Comparison of ENCODE assay signal across 1 cellular context in the genomic region with DNA sequence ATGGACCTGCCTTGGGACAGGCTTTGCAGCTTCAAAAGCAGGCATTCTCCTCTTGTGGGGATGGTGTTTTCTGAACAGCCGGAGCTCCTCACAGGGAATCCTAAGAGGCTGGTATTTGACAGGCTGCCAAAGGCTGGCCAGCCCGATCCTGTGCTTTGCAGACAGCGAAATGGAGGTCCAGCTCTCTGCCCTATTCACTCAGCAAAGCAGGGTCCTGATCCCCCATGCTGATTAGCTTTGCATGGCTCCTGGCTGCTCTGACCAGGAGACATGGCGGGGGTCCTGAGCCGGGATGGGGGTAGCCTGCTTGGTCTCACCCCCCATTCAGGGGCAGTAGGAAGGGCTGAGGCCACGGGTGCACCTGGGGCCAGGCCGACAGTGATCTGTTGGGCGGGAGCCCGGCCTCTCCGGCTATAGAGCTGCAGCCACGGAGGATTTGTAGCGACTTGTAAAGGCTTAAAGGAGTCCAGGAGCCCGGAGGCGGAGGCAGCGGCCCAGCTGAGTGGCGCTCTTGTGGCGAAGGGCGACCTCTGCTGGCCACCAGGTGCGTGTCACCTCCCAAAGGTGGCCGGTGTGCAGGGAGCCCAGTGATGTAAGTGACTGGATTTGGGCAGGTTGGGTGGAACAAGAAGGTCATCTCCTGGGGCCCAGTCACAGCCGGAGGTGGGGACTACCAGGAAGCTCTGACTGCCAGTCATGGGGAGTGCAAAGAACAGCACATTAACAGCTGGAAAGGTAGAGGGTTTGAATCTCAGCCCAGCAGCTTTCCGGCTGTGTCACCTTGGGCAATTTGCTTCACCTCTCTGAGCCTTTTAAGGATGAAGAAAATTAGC.
TF ChIP-seq lines count a peak whose summit lies in the region.

No MANE protein-coding gene starts in this region.

TF ChIP-seq in IMR-90, 13 proteins besides CTCF, POLR2A, EP300 and RAD21:
- TF ChIP-seq, protein P1, sequence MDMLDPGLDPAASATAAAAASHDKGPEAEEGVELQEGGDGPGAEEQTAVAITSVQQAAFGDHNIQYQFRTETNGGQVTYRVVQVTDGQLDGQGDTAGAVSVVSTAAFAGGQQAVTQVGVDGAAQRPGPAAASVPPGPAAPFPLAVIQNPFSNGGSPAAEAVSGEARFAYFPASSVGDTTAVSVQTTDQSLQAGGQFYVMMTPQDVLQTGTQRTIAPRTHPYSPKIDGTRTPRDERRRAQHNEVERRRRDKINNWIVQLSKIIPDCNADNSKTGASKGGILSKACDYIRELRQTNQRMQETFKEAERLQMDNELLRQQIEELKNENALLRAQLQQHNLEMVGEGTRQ (IDR thresholded peaks at IDR 0.05; ENCODE audit: low read depth, low read length) = no peak
- peak; percentile 90 for TF ChIP-seq SMC3 (IDR thresholded peaks at IDR 0.05; ENCODE audit: low read depth, low read length)
- TF ChIP-seq CHD1 (IDR thresholded peaks at IDR 0.05; ENCODE audit: low read depth, low read length) = no peak
- no peak for TF ChIP-seq RFX5 (IDR thresholded peaks at IDR 0.05; ENCODE audit: low read depth, low read length)
- peak; percentile 16; the same call in 1 of the 2 replicates for TF ChIP-seq MAZ (IDR thresholded peaks at IDR 0.05; ENCODE audit: borderline replicate concordance, low read depth, low read length)
- TF ChIP-seq, protein P2, sequence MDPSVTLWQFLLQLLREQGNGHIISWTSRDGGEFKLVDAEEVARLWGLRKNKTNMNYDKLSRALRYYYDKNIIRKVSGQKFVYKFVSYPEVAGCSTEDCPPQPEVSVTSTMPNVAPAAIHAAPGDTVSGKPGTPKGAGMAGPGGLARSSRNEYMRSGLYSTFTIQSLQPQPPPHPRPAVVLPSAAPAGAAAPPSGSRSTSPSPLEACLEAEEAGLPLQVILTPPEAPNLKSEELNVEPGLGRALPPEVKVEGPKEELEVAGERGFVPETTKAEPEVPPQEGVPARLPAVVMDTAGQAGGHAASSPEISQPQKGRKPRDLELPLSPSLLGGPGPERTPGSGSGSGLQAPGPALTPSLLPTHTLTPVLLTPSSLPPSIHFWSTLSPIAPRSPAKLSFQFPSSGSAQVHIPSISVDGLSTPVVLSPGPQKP (IDR thresholded peaks at IDR 0.05; ENCODE audit: borderline replicate concordance, low read depth, low read length) = no peak
- TF ChIP-seq MXI1 (IDR thresholded peaks at IDR 0.05; ENCODE audit: borderline replicate concordance, low read depth, low read length) = 0 out of 2 replicates have a peak, but pooled peaks have one; percentile 38
- TF ChIP-seq CEBPB (IDR thresholded peaks at IDR 0.05; ENCODE audit: low read depth, low read length) = no peak; the same call in 1 of the 2 replicates
- no peak for TF ChIP-seq MAFK (IDR thresholded peaks at IDR 0.05; ENCODE audit: low read depth, low read length)
- TF ChIP-seq RCOR1 (IDR thresholded peaks at IDR 0.05; ENCODE audit: insufficient replicate concordance, low read length) = no peak
- no peak for TF ChIP-seq NFE2L2 (IDR thresholded peaks at IDR 0.05; ENCODE audit: low read depth, low read length)
- no peak for TF ChIP-seq FOS (IDR thresholded peaks at IDR 0.05; ENCODE audit: low read depth, low read length)
